In genomic region chr13:20526664-20527063, GRCh38 we compare ENCODE assay signal across 8 cellular contexts. TPM values are rescaled to one million over a fixed set of nuclear protein-coding genes. Genes with fewer than 3 reads are reported as not detected.
DNase-seq lines count a peak whose midpoint lies in the region; ATAC-seq, FAIRE-seq and TF ChIP-seq lines count a peak whose summit lies in the region.

No MANE protein-coding gene starts in this region.

- H3K36me3 ChIP-seq in ACC112 (ENCODE audit: insufficient read depth, low read length) (no peaks in the 10 kb centered on the region), HCT116 (ENCODE audit: control insufficient read depth in 1 of 2, insufficient read depth in 2 of 2, low read length in 2 of 2) (no peaks in the 10 kb centered on the region), astrocyte (ENCODE audit: insufficient read depth, low read length) (no peaks in the 10 kb centered on the region), mesendoderm (ENCODE audit: control insufficient read depth, insufficient read depth, low read length) (no peaks in the 10 kb centered on the region)

- H2AFZ ChIP-seq in ACC112 (ENCODE audit: low read length, unreplicated experiment) (peak overlapping the region; percentile 35), HCT116 (ENCODE audit: low read depth, low read length, poor library complexity, severe bottlenecking) (peak overlapping the region; percentile 49), astrocyte (ENCODE audit: low read depth, low read length) (peak overlapping the region; percentile 99)

- intact Hi-C loops in HCT116 (cut with micrococcal nuclease): no loop called here

- H3K4me3 ChIP-seq in ACC112 (ENCODE audit: low read depth, low read length) (peak overlapping the region; percentile 86), HCT116 (replicated peaks in 1 of 2; ENCODE audit: low read depth in 1 of 2, low read length in 2 of 2) (peak overlapping the region; percentile 72 to 86), astrocyte (ENCODE audit: insufficient read depth, low read depth, low read length) (peak overlapping the region; percentile 84), mesendoderm (ENCODE audit: low read length) (no peak overlapping the region)

- POLR2A ChIA-PET in HCT116 (lab: Charles Lee): no interaction called here

- peak overlapping the region; percentile 94 for H3K4me2 ChIP-seq in HCT116 (ENCODE audit: low read length)
- H3K4me2 ChIP-seq in astrocyte (ENCODE audit: low read length): peak overlapping the region; percentile 99
- no peak overlapping the region for H3K4me2 ChIP-seq in mesendoderm (ENCODE audit: low read length)

- H3K27ac ChIP-seq in ACC112 (ENCODE audit: low read depth, low read length) (peak overlapping the region; percentile 72), HCT116 (ENCODE audit: low read depth, low read length) (peak overlapping the region; percentile 64; the same call in 1 of the 2 replicates), astrocyte (ENCODE audit: low read depth, low read length) (no peak overlapping the region), mesendoderm (ENCODE audit: low read depth, low read length) (no peak overlapping the region)

- H3K79me2 ChIP-seq in ACC112 (ENCODE audit: control insufficient read depth, insufficient read depth, low read length, unreplicated experiment) (peaks cover 11% of the 10 kb centered on the region), HCT116 (ENCODE audit: insufficient read depth, low read length) (peaks cover 6% of the 10 kb centered on the region; the same call in 1 of the 2 replicates), astrocyte (ENCODE audit: insufficient read depth, low read length) (no peaks in the 10 kb centered on the region), mesendoderm (ENCODE audit: control insufficient read depth, insufficient read depth, low read length) (no peaks in the 10 kb centered on the region)

- H2AK5ac ChIP-seq in mesendoderm (ENCODE audit: low read length): no peak overlapping the region

- peaks cover 2% of the 10 kb centered on the region for H3K9me3 Mint-ChIP-seq in astrocyte (ENCODE audit: unreplicated experiment)

- H3K9me2 ChIP-seq in HCT116 (ENCODE audit: insufficient read depth): no peaks in the 10 kb centered on the region

- no peak overlapping the region for H3K18ac ChIP-seq in mesendoderm (ENCODE audit: low read length)

- H3K23ac ChIP-seq in mesendoderm (ENCODE audit: low read length): no peak overlapping the region

- CTCF ChIA-PET in HCT116 (lab: Charles Lee): no interaction called here

- no peak overlapping the region for H4K5ac ChIP-seq in mesendoderm (ENCODE audit: low read length)

- TF ChIP-seq CTCF in HCT116 (IDR thresholded peaks at IDR 0.05 in 2 of 3, conservative IDR thresholded peaks at IDR 0.05 in 1 of 3; ENCODE audit: borderline replicate concordance in 1 of 3, insufficient read depth in 1 of 3, low read depth in 2 of 3, low read length in 2 of 3) (no peak), astrocyte (IDR thresholded peaks at IDR 0.05; ENCODE audit: insufficient read depth, low read depth, low read length) (no peak)

- TF ChIP-seq RAD21 in HCT116 (IDR thresholded peaks at IDR 0.05; ENCODE audit: low read depth): no peak

- H3K79me1 ChIP-seq in mesendoderm (ENCODE audit: low read length): no peaks in the 10 kb centered on the region

- FAIRE-seq in astrocyte (lab: Jason Lieb, UNC): no peak

- TF ChIP-seq POLR2A in HCT116 (IDR thresholded peaks at IDR 0.05; ENCODE audit: borderline replicate concordance, extremely low read depth, insufficient read depth, insufficient read length): no peak

- no peaks in the 10 kb centered on the region for H3K9me3 ChIP-seq in HCT116 (ENCODE audit: control insufficient read depth in 1 of 2, insufficient read depth in 1 of 2, low read depth in 1 of 2, low read length in 2 of 2)
- H3K9me3 ChIP-seq in astrocyte (ENCODE audit: insufficient read depth, low read depth, low read length): no peaks in the 10 kb centered on the region

- no peak overlapping the region for H3K4ac ChIP-seq in mesendoderm (ENCODE audit: low read depth, low read length)

- H3K36me3 Mint-ChIP-seq in astrocyte (ENCODE audit: low read depth, unreplicated experiment): no peaks in the 10 kb centered on the region

- no TSS peak for BruUV-seq in HCT116 (replicated peaks; lab: Mats Ljungman, UMichigan)

- H2BK5ac ChIP-seq in mesendoderm (ENCODE audit: low read length): no peak overlapping the region

- H3K56ac ChIP-seq in mesendoderm (ENCODE audit: low read length): no peak overlapping the region

- no peak overlapping the region for H2BK15ac ChIP-seq in mesendoderm (replicated peaks; ENCODE audit: low read depth)

- no peaks in the 10 kb centered on the region for H3K4me1 Mint-ChIP-seq in astrocyte (ENCODE audit: low read depth, unreplicated experiment)

- H3K27me3 ChIP-seq in ACC112 (ENCODE audit: insufficient read depth, low read length): no peaks in the 10 kb centered on the region
- H3K27me3 ChIP-seq in HCT116 (ENCODE audit: insufficient read depth, low read length): no peaks in the 10 kb centered on the region
- no peaks in the 10 kb centered on the region for H3K27me3 ChIP-seq in astrocyte (ENCODE audit: insufficient read depth, low read length)
- no peaks in the 10 kb centered on the region for H3K27me3 ChIP-seq in mesendoderm (ENCODE audit: insufficient read depth, low read length, poor library complexity)

- RAD21 ChIA-PET in HCT116 (lab: Charles Lee; ENCODE audit: low non-redundant PET in 1 of 2, low total read pairs in 2 of 2, uncharacterized antibody in 2 of 2, unreplicated experiment in 2 of 2): no interaction called here

- H3K4me1 ChIP-seq in ACC112 (ENCODE audit: control insufficient read depth, insufficient read depth, low read length, unreplicated experiment) (no peaks in the 10 kb centered on the region), HCT116 (ENCODE audit: control insufficient read depth in 1 of 2, insufficient read depth in 2 of 2, low read length in 2 of 2) (peaks cover 7 to 21% of the 10 kb centered on the region in 2 experiments), astrocyte (ENCODE audit: insufficient read depth, low read length) (peaks cover 12% of the 10 kb centered on the region), mesendoderm (ENCODE audit: control insufficient read depth, low read depth, low read length) (no peaks in the 10 kb centered on the region)

- H3K9ac ChIP-seq in HCT116 (ENCODE audit: low read length) (peak overlapping the region; percentile 75), astrocyte (ENCODE audit: low read length) (peak overlapping the region; percentile 81), mesendoderm (ENCODE audit: low read length) (no peak overlapping the region)

- ATAC-seq in HCT116 (no peak), HG02970 (IDR thresholded peaks at IDR 0.05; ENCODE audit: low FRiP score, unreplicated experiment) (no peak), HG02642 (IDR thresholded peaks at IDR 0.05; ENCODE audit: poor library complexity, unreplicated experiment) (no peak)

- H4K20me1 ChIP-seq in HCT116 (ENCODE audit: insufficient read depth): no peaks in the 10 kb centered on the region
- H4K20me1 ChIP-seq in astrocyte (ENCODE audit: insufficient read depth, low read length): no peaks in the 10 kb centered on the region

- no peak overlapping the region for H4K8ac ChIP-seq in mesendoderm (ENCODE audit: low read depth, low read length)

- no peak overlapping the region for H3K27ac Mint-ChIP-seq in astrocyte (ENCODE audit: unreplicated experiment)

- no CpG with 5 or more reads among the region's 6 CpGs for WGBS in mesendoderm (ENCODE audit: extremely low coverage, insufficient coverage, low lambda C conversion rate)

- peak overlapping the region; percentile 86 for H3K4me3 Mint-ChIP-seq in astrocyte (ENCODE audit: unreplicated experiment)

- H2BK120ac ChIP-seq in mesendoderm (ENCODE audit: low read depth, low read length): no peak overlapping the region

- DNase-seq in HCT116 (ENCODE audit: low read depth, low spot score) (no peak), astrocyte (ENCODE audit: low read depth) (no peak), mesendoderm (peak; percentile 7)
- DNase-seq in effector CD4-positive, alpha-beta T cell: no peak
- no peak for DNase-seq in activated CD8-positive, alpha-beta memory T cell treated with anti-CD3 and anti-CD28 coated beads, Interleukin-2, amount 50 U/mL, for 48 hours

- peaks cover 10% of the 10 kb centered on the region for H3K27me3 Mint-ChIP-seq in astrocyte (ENCODE audit: low read depth, unreplicated experiment)

TF ChIP-seq in HCT116, 20 proteins besides CTCF, POLR2A, EP300 and RAD21 (continues in another document):
- TF ChIP-seq ZNF274 (IDR thresholded peaks at IDR 0.05; ENCODE audit: low read depth, low read length): no peak
- TF ChIP-seq POLR2AphosphoS5 (IDR thresholded peaks at IDR 0.05; ENCODE audit: low read depth, low read length): no peak
- TF ChIP-seq EZH2 (IDR thresholded peaks at IDR 0.05): no peak
- TF ChIP-seq EGR1 (IDR thresholded peaks at IDR 0.05; ENCODE audit: low read depth): no peak
- TF ChIP-seq CBX3 (IDR thresholded peaks at IDR 0.05; ENCODE audit: low read depth): no peak
- no peak for TF ChIP-seq FOSL1 (IDR thresholded peaks at IDR 0.05; ENCODE audit: low read depth)
- no peak for TF ChIP-seq EZH2phosphoT487 (IDR thresholded peaks at IDR 0.05; ENCODE audit: borderline replicate concordance)
- no peak for TF ChIP-seq SIN3A (IDR thresholded peaks at IDR 0.05; ENCODE audit: low read depth)
- no peak for TF ChIP-seq ZBTB33 (IDR thresholded peaks at IDR 0.05; ENCODE audit: extremely low read depth, insufficient replicate concordance, low read length)
- no peak for TF ChIP-seq SRF (IDR thresholded peaks at IDR 0.05; ENCODE audit: low read depth)
- no peak for TF ChIP-seq JUND (IDR thresholded peaks at IDR 0.05)

RNA-seq across cellular contexts. Expression of gene CRYL1, which starts 1.0 kb away (rescaled TPM):
- 26.5 TPM for total RNA-seq in HCT116 (2021; ENCODE audit: unreplicated experiment)
- 39.1 and 40.3 TPM in 2 replicates for polyA plus RNA-seq in HCT116 (2012)
- total RNA-seq in astrocyte: 3.7 and 4.0 TPM in 2 replicates
- polyA plus RNA-seq in mesendoderm (2013, experiment 1 of 2): 0.32 TPM
- polyA plus RNA-seq in mesendoderm (2013, experiment 2 of 2): 0.18 TPM

RNA-seq across cellular contexts. Expression of gene IFT88, which starts 40.3 kb away (rescaled TPM):
- total RNA-seq in HCT116 (2021; ENCODE audit: unreplicated experiment) (13.1 TPM), astrocyte (7.6 and 8.0 TPM in 2 replicates)
- 3.4 and 4.3 TPM in 2 replicates for polyA plus RNA-seq in HCT116 (2012)
- polyA plus RNA-seq in mesendoderm (2013, experiment 1 of 2): 3.5 TPM
- polyA plus RNA-seq in mesendoderm (2013, experiment 2 of 2): 3.2 TPM

Comparison
In these comparisons a context has a peak if more than half of its experiments do, and no peak if none do; other contexts are left out.
1. H2AFZ ChIP-seq: peak in every context shown above with its lines; median percentile 99 in astrocyte; 49 in HCT116; 35 in ACC112.
2. H3K27ac ChIP-seq: peak in ACC112 (single experiment) and HCT116 (single experiment); none in astrocyte (single experiment) and mesendoderm (single experiment).